17 cellular contexts compared by ENCODE assay signal in genomic region chr3:69532828-69533219, GRCh38.
"Had no signal": no experiment of that assay in that cellular context is flagged by ENCODE, and none has a peak within 500 bp of the region (broad histone marks: within the 10 kb centered on the region; RNA-seq: fewer than 3 reads in every experiment).

No MANE protein-coding gene starts in this region.

- H3K9me3 Mint-ChIP-seq: effector memory CD8-positive, alpha-beta T cell; natural killer cell; neural crest cell; stimulated activated memory B cell treated with anti-CD40 and anti-IgM and Interleukin-4, amounts not matched to agents 10 μg/mL and 1 μg/mL and 100 μg/mL, for 72 hours had no signal

- ATAC-seq: effector memory CD8-positive, alpha-beta T cell; left ventricle myocardium superior; lower lobe of right lung; natural killer cell; stimulated activated memory B cell treated with anti-CD40 and anti-IgM and Interleukin-4, amounts not matched to agents 10 μg/mL and 1 μg/mL and 100 μg/mL, for 72 hours; stimulated activated naive CD8-positive, alpha-beta T cell treated with anti-CD3 and anti-CD28 coated beads, Interleukin-15, Interleukin-2, amounts not matched to agents 100 U/mL and 50 U/mL, for 24 hours had no signal

- H3K4me1 Mint-ChIP-seq: memory B cell; natural killer cell; stimulated activated memory B cell treated with anti-CD40 and anti-IgM and Interleukin-4, amounts not matched to agents 10 μg/mL and 1 μg/mL and 100 μg/mL, for 72 hours had no signal

- H3K4me3 ChIP-seq: lower lobe of right lung, skin epidermis, spleen, suprapubic skin, vagina had no signal

- H3K27ac ChIP-seq: lower lobe of right lung, parathyroid adenoma, skin epidermis, spleen, suprapubic skin, vagina had no signal

- H3K27ac Mint-ChIP-seq: effector memory CD8-positive, alpha-beta T cell; memory B cell; natural killer cell; progenitor cell of endocrine pancreas; stimulated activated memory B cell treated with anti-CD40 and anti-IgM and Interleukin-4, amounts not matched to agents 10 μg/mL and 1 μg/mL and 100 μg/mL, for 72 hours had no signal

- H3K36me3 Mint-ChIP-seq: memory B cell; natural killer cell; stimulated activated memory B cell treated with anti-CD40 and anti-IgM and Interleukin-4, amounts not matched to agents 10 μg/mL and 1 μg/mL and 100 μg/mL, for 72 hours had no signal

- H3K27me3 Mint-ChIP-seq: memory B cell; progenitor cell of endocrine pancreas; stimulated activated memory B cell treated with anti-CD40 and anti-IgM and Interleukin-4, amounts not matched to agents 10 μg/mL and 1 μg/mL and 100 μg/mL, for 72 hours had no signal

- H3K9ac ChIP-seq: parathyroid adenoma had no signal

- H3K36me3 ChIP-seq: lower lobe of right lung, spleen, suprapubic skin, vagina had no signal

- DNase-seq: cortex of kidney; effector memory CD8-positive, alpha-beta T cell; left ventricle myocardium superior; lower lobe of right lung; natural killer cell; spleen; stimulated activated CD4-positive, alpha-beta T cell treated with anti-CD3 and anti-CD28 coated beads, Interleukin-4, amount 100 ng/mL, for 4 hours; stimulated activated naive CD8-positive, alpha-beta T cell treated with anti-CD3 and anti-CD28 coated beads, Interleukin-15, Interleukin-2, amounts not matched to agents 100 U/mL and 50 U/mL, for 24 hours; trophoblast cell had no signal

- H3K4me1 ChIP-seq: parathyroid adenoma had no signal

- H3K9me3 ChIP-seq: lower lobe of right lung, spleen, suprapubic skin, vagina had no signal

- H3K27me3 ChIP-seq: spleen, suprapubic skin, vagina had no signal

- H3K4me3 Mint-ChIP-seq: effector memory CD8-positive, alpha-beta T cell; memory B cell; natural killer cell; neural crest cell; stimulated activated memory B cell treated with anti-CD40 and anti-IgM and Interleukin-4, amounts not matched to agents 10 μg/mL and 1 μg/mL and 100 μg/mL, for 72 hours had no signal
